10 cellular contexts compared by ENCODE assay signal in genomic region chr5:169584998-169585451, GRCh38. TPM values are rescaled to one million over a fixed set of nuclear protein-coding genes. Genes with fewer than 3 reads are reported as not detected.
A peak's percentile ranks its signal among the peaks of the same experiment; 100 is the strongest.
DNase-seq lines count a peak whose midpoint lies in the region; ATAC-seq, FAIRE-seq and TF ChIP-seq lines count a peak whose summit lies in the region.
"Had no signal": no experiment of that assay in that cellular context is flagged by ENCODE, and none has a peak within 500 bp of the region (broad histone marks: within the 10 kb centered on the region; RNA-seq: fewer than 3 reads in every experiment).

No MANE protein-coding gene starts in this region.

- DNase-seq in activated naive CD4-positive, alpha-beta T cell treated with anti-CD3 and anti-CD28 coated beads for 36 hours, result no peak
- DNase-seq in activated naive CD4-positive, alpha-beta T cell treated with anti-CD3 and anti-CD28 coated beads, Interleukin-2, amount 50 U/mL, for 16 hours, result no peak
- DNase-seq in SK-N-MC (ENCODE audit: low read depth, low spot score) (no peak), fibroblast of villous mesenchyme (ENCODE audit: low read depth) (no peak), pancreas (no peak), germinal center (ENCODE audit: low spot score) (no peak), NCI-H2227 treated with DMSO at 0.1 percent for 48 hours (lab: John Stamatoyannopoulos, UW) (no peak)
- DNase-seq: NCI-H1417 treated with DMSO at 0.1 percent for 48 hours had no signal

- peaks cover 0 to 3% (median 2%) of the 10 kb centered on the region in 3 donors for H3K4me1 ChIP-seq in pancreas

- no peak for ATAC-seq in stimulated activated memory B cell treated with anti-CD40 and anti-IgM and Interleukin-4, amounts not matched to agents 10 μg/mL and 1 μg/mL and 100 μg/mL, for 72 hours
- no peak for ATAC-seq in pancreas
- ATAC-seq: activated CD4-positive, CD25-positive, alpha-beta regulatory T cell treated with anti-CD3 and anti-CD28 coated beads, Interleukin-2, amount 50 U/mL, for 24 hours had no signal

- H3K36me3 Mint-ChIP-seq in activated naive CD4-positive, alpha-beta T cell treated with anti-CD3 and anti-CD28 coated beads for 36 hours (ENCODE audit: low read depth), result peaks cover 14% of the 10 kb centered on the region
- H3K36me3 Mint-ChIP-seq in stimulated activated memory B cell treated with anti-CD40 and anti-IgM and Interleukin-4, amounts not matched to agents 10 μg/mL and 1 μg/mL and 100 μg/mL, for 72 hours, result peaks cover 33% of the 10 kb centered on the region

- intact Hi-C loops in activated naive CD4-positive, alpha-beta T cell treated with anti-CD3 and anti-CD28 coated beads for 36 hours (cut with micrococcal nuclease), result loop anchor here (5.0 to 10.0 kb wide), 3 partner anchors 750 to 1098 kb away; partner anchors contain the start of gene RARS1
- intact Hi-C loops in pancreas (cut with DNase I), result no loop called here

- H3K27ac Mint-ChIP-seq in activated naive CD4-positive, alpha-beta T cell treated with anti-CD3 and anti-CD28 coated beads for 36 hours, result no peak overlapping the region
- H3K27ac Mint-ChIP-seq in stimulated activated memory B cell treated with anti-CD40 and anti-IgM and Interleukin-4, amounts not matched to agents 10 μg/mL and 1 μg/mL and 100 μg/mL, for 72 hours, result peak overlapping the region; percentile 93

- peak overlapping the region; percentile 96 for H3K4me3 Mint-ChIP-seq in activated naive CD4-positive, alpha-beta T cell treated with anti-CD3 and anti-CD28 coated beads for 36 hours
- peak overlapping the region; percentile 61 for H3K4me3 Mint-ChIP-seq in stimulated activated memory B cell treated with anti-CD40 and anti-IgM and Interleukin-4, amounts not matched to agents 10 μg/mL and 1 μg/mL and 100 μg/mL, for 72 hours

- peaks cover 26% of the 10 kb centered on the region for H3K36me3 ChIP-seq in SK-N-MC (ENCODE audit: insufficient read depth, low read length)
- H3K36me3 ChIP-seq in pancreas, result no peaks in the 10 kb centered on the region

- no peaks in the 10 kb centered on the region for H3K9me3 Mint-ChIP-seq in activated naive CD4-positive, alpha-beta T cell treated with anti-CD3 and anti-CD28 coated beads for 36 hours
- no peaks in the 10 kb centered on the region for H3K9me3 Mint-ChIP-seq in stimulated activated memory B cell treated with anti-CD40 and anti-IgM and Interleukin-4, amounts not matched to agents 10 μg/mL and 1 μg/mL and 100 μg/mL, for 72 hours

- TF ChIP-seq CTCF in fibroblast of villous mesenchyme (IDR thresholded peaks at IDR 0.05; ENCODE audit: insufficient read depth, low read depth, low read length) (no peak), pancreas (IDR thresholded peaks at IDR 0.05) (no peak)

- H3K4me3 ChIP-seq in SK-N-MC (peak overlapping the region; percentile 97), fibroblast of villous mesenchyme (ENCODE audit: low read depth, low read length) (peak overlapping the region; percentile 92), pancreas (no peak overlapping the region)

- CTCF ChIA-PET in activated naive CD4-positive, alpha-beta T cell treated with anti-CD3 and anti-CD28 coated beads for 36 hours (lab: Charles Lee), result no interaction called here

- peak overlapping the region; percentile 99 for H3K9ac ChIP-seq in SK-N-MC (ENCODE audit: insufficient read length)

- H3K9me3 ChIP-seq in SK-N-MC (ENCODE audit: low read depth, low read length) (no peaks in the 10 kb centered on the region), pancreas (no peaks in the 10 kb centered on the region)

- no peaks in the 10 kb centered on the region for H3K27me3 Mint-ChIP-seq in activated naive CD4-positive, alpha-beta T cell treated with anti-CD3 and anti-CD28 coated beads for 36 hours (ENCODE audit: low read depth)
- no peaks in the 10 kb centered on the region for H3K27me3 Mint-ChIP-seq in stimulated activated memory B cell treated with anti-CD40 and anti-IgM and Interleukin-4, amounts not matched to agents 10 μg/mL and 1 μg/mL and 100 μg/mL, for 72 hours

- FAIRE-seq in pancreas (lab: Jason Lieb, UNC), result no peak

- 50 to 64% methylated on average over 5 of the region's 5 CpGs for WGBS in pancreas, 2 donors

- H3K27ac ChIP-seq in SK-N-MC, result no peak overlapping the region
- no peak overlapping the region for H3K27ac ChIP-seq in pancreas

- peaks cover 28% of the 10 kb centered on the region for H3K4me1 Mint-ChIP-seq in activated naive CD4-positive, alpha-beta T cell treated with anti-CD3 and anti-CD28 coated beads for 36 hours (ENCODE audit: low read depth)
- peaks cover 29% of the 10 kb centered on the region for H3K4me1 Mint-ChIP-seq in stimulated activated memory B cell treated with anti-CD40 and anti-IgM and Interleukin-4, amounts not matched to agents 10 μg/mL and 1 μg/mL and 100 μg/mL, for 72 hours

- no peaks in the 10 kb centered on the region for H3K27me3 ChIP-seq in pancreas

RNA-seq across cellular contexts. Expression of gene SPDL1, which starts 1.5 kb away (rescaled TPM):
- total RNA-seq in activated naive CD4-positive, alpha-beta T cell treated with anti-CD3 and anti-CD28 coated beads for 36 hours, result 10 to 100 TPM; 26.5 to 29.9 TPM
- total RNA-seq in fibroblast of villous mesenchyme, result 25.4 and 44.0 TPM in 2 replicates
- total RNA-seq in pancreas, result 1 to 10 TPM; 2.1 to 4.3 (median 2.7) TPM
- 1 to 10 TPM; 2.0 to 4.8 TPM for polyA plus RNA-seq in pancreas

RNA-seq across cellular contexts. Expression of gene DOCK2, which starts 52.0 kb away (rescaled TPM):
- 100 to 1,000 TPM; 192 to 203 TPM for total RNA-seq in activated naive CD4-positive, alpha-beta T cell treated with anti-CD3 and anti-CD28 coated beads for 36 hours
- 6.1 and 7.3 TPM in 2 replicates for total RNA-seq in fibroblast of villous mesenchyme
- 10 to 100 TPM in 1 of 6 donors, 1 to 10 TPM in 5; 1.5 to 15.6 (median 3.4) TPM for total RNA-seq in pancreas
- polyA plus RNA-seq in pancreas, result 1 to 10 TPM in 1 of 2 donors, under 1 TPM in 1; 0.73 to 1.1 TPM

Comparison
In these comparisons a context has a peak if more than half of its experiments do, and no peak if none do; other contexts are left out.
1. H3K4me3 ChIP-seq: peak in SK-N-MC (single experiment) and fibroblast of villous mesenchyme (single experiment); none in pancreas (0 of 4).
2. RNA of gene DOCK2, which starts 52.0 kb away (total RNA-seq): 192 to 203 TPM in activated naive CD4-positive, alpha-beta T cell treated with anti-CD3 and anti-CD28 coated beads for 36 hours; 6.1 to 7.3 TPM in fibroblast of villous mesenchyme and 1.5 to 15.6 TPM in pancreas; every median in the first group is over 10 times any median in the second.